ENCODE assay signal across 20 cellular contexts in the genomic region with DNA sequence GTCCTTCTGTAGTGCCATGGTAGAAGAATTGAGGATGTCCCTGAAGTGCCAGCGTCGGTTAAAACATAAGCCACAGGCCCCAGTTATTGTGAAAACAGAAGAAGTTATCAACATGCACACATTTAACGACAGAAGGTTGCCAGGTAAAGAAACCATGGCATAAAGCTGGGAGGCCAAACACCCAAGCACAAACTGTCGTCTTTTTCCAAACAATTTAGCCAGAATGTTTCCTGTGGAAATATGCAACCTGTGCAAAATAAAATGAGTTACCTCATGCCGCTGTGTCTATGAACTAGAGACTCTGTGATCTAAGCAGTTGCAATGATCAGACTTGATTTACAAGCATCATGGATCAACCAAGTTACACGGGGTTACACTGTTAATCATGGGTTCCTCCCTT.
DNase-seq lines count a peak whose midpoint lies in the region; ATAC-seq, FAIRE-seq and TF ChIP-seq lines count a peak whose summit lies in the region.
"Had no signal": no experiment of that assay in that cellular context is flagged by ENCODE, and none has a peak within 500 bp of the region (broad histone marks: within the 10 kb centered on the region; RNA-seq: fewer than 3 reads in every experiment).

No MANE protein-coding gene starts in this region.

- TF ChIP-seq CTCF in HepG2 (CRISPR knock-in tag; IDR thresholded peaks at IDR 0.05) = no peak
- no peak for TF ChIP-seq CTCF in right lobe of liver (IDR thresholded peaks at IDR 0.05)
- no peak for TF ChIP-seq CTCF in glutamatergic neuron (IDR thresholded peaks at IDR 0.05; ENCODE audit: partially characterized antibody, unreplicated experiment)

- H4K20me1 ChIP-seq in HepG2 (ENCODE audit: insufficient read depth, low read length) = no peaks in the 10 kb centered on the region

- H3K9me3 ChIP-seq in HepG2 (ENCODE audit: low read length) (no peaks in the 10 kb centered on the region), right lobe of liver (no peaks in the 10 kb centered on the region), SK-N-MC (ENCODE audit: low read depth, low read length) (peaks cover 4% of the 10 kb centered on the region; the same call in 1 of the 2 replicates)

- TF ChIP-seq POLR2A in HepG2 (IDR thresholded peaks at IDR 0.05; ENCODE audit: insufficient read depth in 1 of 2, low read depth in 2 of 2, low read length in 2 of 2) = no peak
- TF ChIP-seq POLR2A in right lobe of liver (IDR thresholded peaks at IDR 0.05) = no peak

- in situ Hi-C loops in HepG2 (cut with HindIII; ENCODE audit: extremely low pct_ligation_motif_present, low pct_unique_long_range_greater_than_20kb) = no loop called here

- FAIRE-seq in HepG2 (lab: Jason Lieb, UNC) (no peak), islet of Langerhans (lab: Jason Lieb, UNC) (peak; percentile 98)
- FAIRE-seq: G401.6, GM12892, GM19239, H1 had no signal

- no peak overlapping the region for H3K4me3 ChIP-seq in HepG2 (replicated peaks in 1 of 3; ENCODE audit: insufficient read depth in 1 of 3, low read depth in 2 of 3, low read length in 3 of 3)
- H3K4me3 ChIP-seq in right lobe of liver = no peak overlapping the region
- H3K4me3 ChIP-seq in SK-N-MC = peak overlapping the region; percentile 29; the same call in 1 of the 2 replicates
- H3K4me3 ChIP-seq: GM23248 had no signal

- no peak overlapping the region for H2AFZ ChIP-seq in HepG2 (ENCODE audit: low read length)
- H2AFZ ChIP-seq: GM23248 had no signal

- no peak overlapping the region for H3K4me3 Mint-ChIP-seq in glutamatergic neuron (ENCODE audit: unreplicated experiment)
- H3K4me3 Mint-ChIP-seq: CD4-positive, alpha-beta memory T cell had no signal

- no peak for ATAC-seq in HepG2
- no peak for ATAC-seq in right lobe of liver
- no peak for ATAC-seq in GM18873 (IDR thresholded peaks at IDR 0.05; ENCODE audit: low FRiP score, unreplicated experiment)

- TF ChIP-seq RAD21 in HepG2 (CRISPR knock-in tag; IDR thresholded peaks at IDR 0.05) = no peak

- H3K4me2 ChIP-seq in HepG2 (ENCODE audit: low read depth, low read length) = no peak overlapping the region

- H3K79me2 ChIP-seq in HepG2 (ENCODE audit: insufficient read depth, low read length) = no peaks in the 10 kb centered on the region

- TF ChIP-seq EP300 in HepG2 (IDR thresholded peaks at IDR 0.05; ENCODE audit: low read depth in 2 of 2, low read length in 2 of 2) (no peak), HepG2 (CRISPR knock-in tag; IDR thresholded peaks at IDR 0.05; ENCODE audit: borderline replicate concordance) (no peak)

- H3K27me3 ChIP-seq in HepG2 (ENCODE audit: control insufficient read depth in 1 of 2, insufficient read depth in 2 of 2, low read length in 2 of 2) = no peaks in the 10 kb centered on the region; a peak in 1 of 5 replicates
- H3K27me3 ChIP-seq in right lobe of liver = no peaks in the 10 kb centered on the region

- CTCF ChIA-PET in HepG2 (lab: Yijun Ruan, JAX; ENCODE audit: low intra/inter-chr PET ratio, low total read pairs) = no interaction called here

- BruUV-seq in HepG2 (replicated peaks; lab: Mats Ljungman, UMichigan) = no TSS peak

- H3K36me3 ChIP-seq in HepG2 (replicated peaks in 1 of 2; ENCODE audit: control insufficient read depth in 1 of 2, insufficient read depth in 2 of 2, low read length in 2 of 2) = no peaks in the 10 kb centered on the region
- H3K36me3 ChIP-seq in right lobe of liver = no peaks in the 10 kb centered on the region
- peaks cover 9% of the 10 kb centered on the region; the same call in 1 of the 2 replicates for H3K36me3 ChIP-seq in SK-N-MC (ENCODE audit: insufficient read depth, low read length)

- no peak for DNase-seq in HepG2 (ENCODE audit: low spot score)
- DNase-seq in right lobe of liver = no peak
- no peak for DNase-seq in SK-N-MC (ENCODE audit: low read depth, low spot score)
- DNase-seq in NCI-H524 treated with DMSO at 0.1 percent for 48 hours (lab: John Stamatoyannopoulos, UW) = no peak
- DNase-seq in glutamatergic neuron = no peak
- DNase-seq: 8988T; Calu3; CD4-positive, alpha-beta memory T cell; COR-L47; DMS53; DMS79 treated with DMSO at 0.1 percent for 48 hours; GM23248; H7; HCEC 1CT had no signal

- H3K27ac Mint-ChIP-seq in glutamatergic neuron (ENCODE audit: unreplicated experiment) = no peak overlapping the region
- H3K27ac Mint-ChIP-seq: CD4-positive, alpha-beta memory T cell had no signal

- H3K27me3 Mint-ChIP-seq in glutamatergic neuron (ENCODE audit: unreplicated experiment) = peaks cover 2% of the 10 kb centered on the region
- H3K27me3 Mint-ChIP-seq: CD4-positive, alpha-beta memory T cell had no signal

- WGBS in HepG2 (ENCODE audit: low lambda C conversion rate) = 19% methylated on average over 6 of the region's 6 CpGs
- 66% methylated on average over 6 of the region's 6 CpGs for WGBS in right lobe of liver (ENCODE audit: insufficient coverage, low coverage, low lambda C conversion rate, missing lambda C conversion rate)

- H3K4me1 Mint-ChIP-seq in glutamatergic neuron (ENCODE audit: low read depth, unreplicated experiment) = no peaks in the 10 kb centered on the region
- H3K4me1 Mint-ChIP-seq: CD4-positive, alpha-beta memory T cell had no signal

- no peak overlapping the region for H3K9ac ChIP-seq in HepG2 (ENCODE audit: insufficient read depth, low read depth, low read length)
- H3K9ac ChIP-seq in SK-N-MC (ENCODE audit: insufficient read length) = no peak overlapping the region
- H3K9ac ChIP-seq: GM23248 had no signal

- no peaks in the 10 kb centered on the region for H3K36me3 Mint-ChIP-seq in glutamatergic neuron (ENCODE audit: unreplicated experiment)
- H3K36me3 Mint-ChIP-seq: CD4-positive, alpha-beta memory T cell had no signal

- intact Hi-C loops in HepG2 (cut with micrococcal nuclease; ENCODE audit: unreplicated experiment) = no loop called here
- intact Hi-C loops in right lobe of liver (cut with DNase I) = no loop called here

- H3K9me3 Mint-ChIP-seq in glutamatergic neuron (ENCODE audit: unreplicated experiment) = no peaks in the 10 kb centered on the region

- POLR2A ChIA-PET in HepG2 (lab: Yijun Ruan, JAX) = no interaction called here

- H3K27ac ChIP-seq in HepG2 (ENCODE audit: extremely low read length, insufficient read depth, low read length) = no peak overlapping the region
- no peak overlapping the region for H3K27ac ChIP-seq in right lobe of liver
- peak overlapping the region; percentile 66 for H3K27ac ChIP-seq in SK-N-MC
- H3K27ac ChIP-seq: GM23248 had no signal

- no peaks in the 10 kb centered on the region for H3K4me1 ChIP-seq in HepG2 (ENCODE audit: insufficient read depth, low read length)
- no peaks in the 10 kb centered on the region for H3K4me1 ChIP-seq in right lobe of liver

TF ChIP-seq in HepG2, 621 proteins besides CTCF, POLR2A, EP300 and RAD21:
- TF ChIP-seq XRCC5 (optimal IDR thresholded peaks at IDR 0.05; ENCODE audit: low read length) (no peak), FOXP4 (CRISPR knock-in tag; IDR thresholded peaks at IDR 0.05) (no peak), MAFF (IDR thresholded peaks at IDR 0.05; ENCODE audit: low read depth, low read length) (peak; percentile 53; the same call in 1 of the 2 replicates), MAFK (conservative IDR thresholded peaks at IDR 0.05 in 1 of 2, IDR thresholded peaks at IDR 0.05 in 1 of 2; ENCODE audit: low read length in 2 of 2) (peak; percentile 24 to 48; a peak in 2 of 4 replicates), ZNF256 (CRISPR knock-in tag; conservative IDR thresholded peaks at IDR 0.05) (no peak)
TF ChIP-seq in HepG2: peak in this region for 2.
